19 cellular contexts compared by ENCODE assay signal in the genomic region with DNA sequence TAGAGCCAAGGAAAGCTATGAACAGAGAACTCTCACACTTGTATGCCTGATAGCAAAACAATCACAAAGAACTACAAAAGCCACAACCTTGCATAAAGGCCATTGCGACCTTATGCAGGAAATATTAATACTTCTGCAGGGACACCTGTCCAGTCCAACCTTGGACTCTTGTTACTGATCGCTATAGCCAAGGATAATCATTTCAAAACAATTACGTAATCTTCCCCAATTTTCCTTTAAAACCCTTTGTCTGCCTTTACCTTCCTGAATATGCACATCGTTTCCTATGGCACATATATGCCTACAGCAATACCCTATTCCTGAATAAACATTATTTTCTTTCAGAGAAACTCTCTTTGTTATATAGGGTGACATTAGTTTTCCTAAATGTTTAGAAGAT. TPM values are rescaled to one million over a fixed set of nuclear protein-coding genes. Genes with fewer than 3 reads are reported as not detected.
DNase-seq lines count a peak whose midpoint lies in the region; ATAC-seq, FAIRE-seq and TF ChIP-seq lines count a peak whose summit lies in the region.
"Had no signal": no experiment of that assay in that cellular context is flagged by ENCODE, and none has a peak within 500 bp of the region (broad histone marks: within the 10 kb centered on the region; RNA-seq: fewer than 3 reads in every experiment).

No MANE protein-coding gene starts in this region.

- H3K79me2 ChIP-seq in HepG2 (ENCODE audit: insufficient read depth, low read length) (no peaks in the 10 kb centered on the region), osteoblast (ENCODE audit: insufficient read depth, low read length) (no peaks in the 10 kb centered on the region)

- DNase-seq in HepG2 (ENCODE audit: low spot score), result no peak
- no peak for DNase-seq in right lobe of liver
- DNase-seq in osteoblast (ENCODE audit: insufficient read length, low spot score, missing footprints), result peak; percentile 50
- DNase-seq in hepatic stellate cell (ENCODE audit: low spot score), result no peak
- DNase-seq: AML-193; Caco-2; Calu3; CD4-positive, alpha-beta T cell; CD8-positive, alpha-beta T cell; DMS79 treated with DMSO at 0.1 percent for 48 hours; GF-D8 had no signal

- 34% methylated on average over 4 of the region's 4 CpGs for WGBS in HepG2 (ENCODE audit: low lambda C conversion rate)
- 58% methylated on average over 4 of the region's 4 CpGs for WGBS in right lobe of liver (ENCODE audit: insufficient coverage, low coverage, low lambda C conversion rate, missing lambda C conversion rate)

- ATAC-seq in HepG2 (no peak), right lobe of liver (no peak)
- ATAC-seq: A549; CD8-positive, alpha-beta T cell had no signal

- H4K20me1 ChIP-seq in HepG2 (ENCODE audit: insufficient read depth, low read length) (no peaks in the 10 kb centered on the region), osteoblast (ENCODE audit: insufficient read depth, low read length) (no peaks in the 10 kb centered on the region)
- H4K20me1 ChIP-seq: BLaER1 treated with 17β-estradiol and CSF1 and Interleukin-3, amounts not matched to agents 10 nM and 100 nM had no signal

- H3K27me3 ChIP-seq in HepG2 (ENCODE audit: control insufficient read depth in 1 of 2, insufficient read depth in 2 of 2, low read length in 2 of 2) (no peaks in the 10 kb centered on the region), right lobe of liver (no peaks in the 10 kb centered on the region), osteoblast (ENCODE audit: insufficient read depth, low read length) (no peaks in the 10 kb centered on the region)
- H3K27me3 ChIP-seq: BLaER1 treated with 17β-estradiol and CSF1 and Interleukin-3, amounts not matched to agents 10 nM and 100 nM had no signal

- POLR2A ChIA-PET in HepG2 (lab: Yijun Ruan, JAX), result no interaction called here

- BruUV-seq in HepG2 (replicated peaks; lab: Mats Ljungman, UMichigan), result no TSS peak

- H3K9ac ChIP-seq in HepG2 (ENCODE audit: insufficient read depth, low read depth, low read length), result no peak overlapping the region
- H3K9ac ChIP-seq: BLaER1 treated with 17β-estradiol and CSF1 and Interleukin-3, amounts not matched to agents 10 nM and 100 nM had no signal

- no peak for FAIRE-seq in HepG2 (lab: Jason Lieb, UNC)
- FAIRE-seq: A549, D721Med, G401.6, GM12891, GM19239 had no signal

- H3K4me3 ChIP-seq in HepG2 (replicated peaks in 1 of 3; ENCODE audit: insufficient read depth in 1 of 3, low read depth in 2 of 3, low read length in 3 of 3), result no peak overlapping the region
- H3K4me3 ChIP-seq in right lobe of liver, result no peak overlapping the region
- H3K4me3 ChIP-seq in osteoblast (ENCODE audit: insufficient read depth, low read length), result no peak overlapping the region
- H3K4me3 ChIP-seq: A549; BLaER1 treated with 17β-estradiol and CSF1 and Interleukin-3, amounts not matched to agents 10 nM and 100 nM had no signal

- TF ChIP-seq EP300 in HepG2 (IDR thresholded peaks at IDR 0.05; ENCODE audit: low read depth in 2 of 2, low read length in 2 of 2) (no peak), HepG2 (CRISPR knock-in tag; IDR thresholded peaks at IDR 0.05; ENCODE audit: borderline replicate concordance) (no peak)

- TF ChIP-seq CTCF in HepG2 (CRISPR knock-in tag; IDR thresholded peaks at IDR 0.05) (no peak), right lobe of liver (IDR thresholded peaks at IDR 0.05) (no peak), osteoblast (IDR thresholded peaks at IDR 0.05; ENCODE audit: extremely low read depth, low read depth, low read length) (no peak)

- in situ Hi-C loops in HepG2 (cut with HindIII; ENCODE audit: extremely low pct_ligation_motif_present, low pct_unique_long_range_greater_than_20kb), result no loop called here

- H3K4me1 ChIP-seq in HepG2 (ENCODE audit: insufficient read depth, low read length) (peaks cover 5% of the 10 kb centered on the region; the same call in 1 of the 2 replicates), right lobe of liver (no peaks in the 10 kb centered on the region), osteoblast (ENCODE audit: insufficient read depth, low read length) (no peaks in the 10 kb centered on the region)
- H3K4me1 ChIP-seq: A549, Caco-2 had no signal

- CTCF ChIA-PET in HepG2 (lab: Yijun Ruan, JAX; ENCODE audit: low intra/inter-chr PET ratio, low total read pairs), result no interaction called here

- H3K9me3 ChIP-seq in HepG2 (ENCODE audit: low read length), result no peaks in the 10 kb centered on the region
- no peaks in the 10 kb centered on the region for H3K9me3 ChIP-seq in right lobe of liver
- H3K9me3 ChIP-seq in osteoblast (ENCODE audit: low read depth, low read length), result no peaks in the 10 kb centered on the region
- H3K9me3 ChIP-seq: A549, Caco-2 had no signal

- no peak overlapping the region for H2AFZ ChIP-seq in HepG2 (ENCODE audit: low read length)
- no peak overlapping the region for H2AFZ ChIP-seq in osteoblast (ENCODE audit: low read length)

- intact Hi-C loops in HepG2 (cut with micrococcal nuclease; ENCODE audit: unreplicated experiment) (no loop called here), right lobe of liver (cut with DNase I) (no loop called here)

- H3K4me2 ChIP-seq in HepG2 (ENCODE audit: low read depth, low read length) (no peak overlapping the region), osteoblast (ENCODE audit: insufficient read depth, low read length) (no peak overlapping the region)
- H3K4me2 ChIP-seq: A549; BLaER1 treated with 17β-estradiol and CSF1 and Interleukin-3, amounts not matched to agents 10 nM and 100 nM had no signal

- H3K36me3 ChIP-seq in HepG2 (replicated peaks in 1 of 2; ENCODE audit: control insufficient read depth in 1 of 2, insufficient read depth in 2 of 2, low read length in 2 of 2) (no peaks in the 10 kb centered on the region), right lobe of liver (no peaks in the 10 kb centered on the region), osteoblast (ENCODE audit: insufficient read depth, low read length) (no peaks in the 10 kb centered on the region)
- H3K36me3 ChIP-seq: BLaER1 treated with 17β-estradiol and CSF1 and Interleukin-3, amounts not matched to agents 10 nM and 100 nM had no signal

- TF ChIP-seq RAD21 in HepG2 (CRISPR knock-in tag; IDR thresholded peaks at IDR 0.05), result no peak

- TF ChIP-seq POLR2A in HepG2 (IDR thresholded peaks at IDR 0.05; ENCODE audit: insufficient read depth in 1 of 2, low read depth in 2 of 2, low read length in 2 of 2) (no peak), right lobe of liver (IDR thresholded peaks at IDR 0.05) (no peak)

- H3K27ac ChIP-seq in HepG2 (ENCODE audit: extremely low read length, insufficient read depth, low read length) (no peak overlapping the region), right lobe of liver (no peak overlapping the region), osteoblast (ENCODE audit: low read depth, low read length) (no peak overlapping the region)
- H3K27ac ChIP-seq: 22Rv1; A549; BLaER1 treated with 17β-estradiol and CSF1 and Interleukin-3, amounts not matched to agents 10 nM and 100 nM; C4-2B had no signal

RNA-seq across cellular contexts. Expression of gene PPIL6, which starts 22.8 kb away (rescaled TPM):
- total RNA-seq in HepG2 (2016; rRNA removed; fragmentation: Illumina TruSeq; extraction: Trizol) (0.22 TPM in 1 of 2 replicates, not detected in the other), right lobe of liver (under 1 TPM in 4 of 6 experiments, not detected in 2; 0.12 to 0.42 (median 0.33) TPM), osteoblast (5.3 and 5.8 TPM in 2 replicates)
- total RNA-seq in HepG2 (2016; cell fraction: cytosol; rRNA removed; fragmentation: Illumina TruSeq; extraction: Trizol; ENCODE audit: low read depth), result not detected in 2 replicates
- total RNA-seq in HepG2 (2016; cell fraction: insoluble cytoplasmic fraction; rRNA removed; fragmentation: Illumina TruSeq; extraction: Trizol), result 0.16 and 0.48 TPM in 2 replicates
- 0.19 TPM in 1 of 2 replicates, not detected in the other for total RNA-seq in HepG2 (2016; cell fraction: membrane; rRNA removed; fragmentation: Illumina TruSeq; extraction: Trizol)
- total RNA-seq in HepG2 (2016; cell fraction: nucleus; rRNA removed; fragmentation: Illumina TruSeq; extraction: Trizol), result not detected in 2 replicates
- polyA plus RNA-seq in HepG2 (2011; rRNA removed), result 0.01 and 0.46 TPM in 2 replicates
- 0.05 and 0.12 TPM in 2 replicates for polyA plus RNA-seq in HepG2 (2011; cell fraction: cytosol; rRNA removed)
- polyA plus RNA-seq in HepG2 (2011; cell fraction: nucleus; rRNA removed), result not detected in 2 replicates
- polyA plus RNA-seq in HepG2 (2012), result 0.11 TPM in 1 of 2 replicates, not detected in the other
- polyA plus RNA-seq in HepG2 (2016; cell fraction: cytosol; fragmentation: Illumina TruSeq; extraction: Trizol; ENCODE audit: low read depth), result 0.31 TPM in 1 of 2 replicates, not detected in the other
- not detected in 2 replicates for polyA plus RNA-seq in HepG2 (2016; cell fraction: insoluble cytoplasmic fraction; fragmentation: Illumina TruSeq; extraction: Trizol; ENCODE audit: low read depth)
- 0.13 TPM in 1 of 2 replicates, not detected in the other for polyA plus RNA-seq in HepG2 (2016; cell fraction: membrane; fragmentation: Illumina TruSeq; extraction: Trizol; ENCODE audit: low read depth)
- polyA plus RNA-seq in HepG2 (2016; cell fraction: nucleus; fragmentation: Illumina TruSeq; extraction: Trizol; ENCODE audit: insufficient read depth, low read depth), result not detected in 2 replicates
- polyA minus RNA-seq in HepG2 (2011; rRNA and poly(A)+ RNA removed; ENCODE audit: low replicate concordance), result 0.87 TPM in 1 of 2 replicates, not detected in the other
- not detected in 2 replicates for polyA minus RNA-seq in HepG2 (2011; cell fraction: cytosol; rRNA and poly(A)+ RNA removed)
- polyA minus RNA-seq in HepG2 (2011; cell fraction: nucleus; rRNA and poly(A)+ RNA removed), result not detected in 2 replicates
- total RNA-seq: Caco-2 had no signal

RNA-seq across cellular contexts. Expression of gene SMPD2, which starts 22.9 kb away (rescaled TPM):
- total RNA-seq in HepG2 (2016; rRNA removed; fragmentation: Illumina TruSeq; extraction: Trizol) (6.7 and 10.6 TPM in 2 replicates), right lobe of liver (1 to 10 TPM; 3.2 to 7.7 (median 4.0) TPM), osteoblast (14.8 and 15.0 TPM in 2 replicates)
- total RNA-seq in HepG2 (2016; cell fraction: cytosol; rRNA removed; fragmentation: Illumina TruSeq; extraction: Trizol; ENCODE audit: low read depth), result 4.6 and 5.2 TPM in 2 replicates
- 7.4 and 12.3 TPM in 2 replicates for total RNA-seq in HepG2 (2016; cell fraction: insoluble cytoplasmic fraction; rRNA removed; fragmentation: Illumina TruSeq; extraction: Trizol)
- total RNA-seq in HepG2 (2016; cell fraction: membrane; rRNA removed; fragmentation: Illumina TruSeq; extraction: Trizol), result 8.5 and 8.7 TPM in 2 replicates
- 12.1 and 13.9 TPM in 2 replicates for total RNA-seq in HepG2 (2016; cell fraction: nucleus; rRNA removed; fragmentation: Illumina TruSeq; extraction: Trizol)
- polyA plus RNA-seq in HepG2 (2011; rRNA removed), result 5.9 and 6.9 TPM in 2 replicates
- polyA plus RNA-seq in HepG2 (2011; cell fraction: cytosol; rRNA removed), result 5.0 and 5.8 TPM in 2 replicates
- 15.0 and 17.9 TPM in 2 replicates for polyA plus RNA-seq in HepG2 (2011; cell fraction: nucleus; rRNA removed)
- polyA plus RNA-seq in HepG2 (2012), result 2.4 and 4.1 TPM in 2 replicates
- 5.7 and 6.5 TPM in 2 replicates for polyA plus RNA-seq in HepG2 (2016; cell fraction: cytosol; fragmentation: Illumina TruSeq; extraction: Trizol; ENCODE audit: low read depth)
- polyA plus RNA-seq in HepG2 (2016; cell fraction: insoluble cytoplasmic fraction; fragmentation: Illumina TruSeq; extraction: Trizol; ENCODE audit: low read depth), result 7.1 and 7.3 TPM in 2 replicates
- polyA plus RNA-seq in HepG2 (2016; cell fraction: membrane; fragmentation: Illumina TruSeq; extraction: Trizol; ENCODE audit: low read depth), result 5.9 and 8.0 TPM in 2 replicates
- polyA plus RNA-seq in HepG2 (2016; cell fraction: nucleus; fragmentation: Illumina TruSeq; extraction: Trizol; ENCODE audit: insufficient read depth, low read depth), result 13.1 and 18.5 TPM in 2 replicates
- polyA minus RNA-seq in HepG2 (2011; rRNA and poly(A)+ RNA removed; ENCODE audit: low replicate concordance), result 8.7 and 50.0 TPM in 2 replicates
- 1.8 and 3.3 TPM in 2 replicates for polyA minus RNA-seq in HepG2 (2011; cell fraction: cytosol; rRNA and poly(A)+ RNA removed)
- 15.7 and 21.8 TPM in 2 replicates for polyA minus RNA-seq in HepG2 (2011; cell fraction: nucleus; rRNA and poly(A)+ RNA removed)

RNA-seq across cellular contexts. Expression of gene CD164, which starts 35.4 kb away (rescaled TPM):
- 148 and 222 TPM in 2 replicates for total RNA-seq in HepG2 (2016; rRNA removed; fragmentation: Illumina TruSeq; extraction: Trizol)
- 22.2 and 25.0 TPM in 2 replicates for total RNA-seq in HepG2 (2016; cell fraction: cytosol; rRNA removed; fragmentation: Illumina TruSeq; extraction: Trizol; ENCODE audit: low read depth)
- 152 and 227 TPM in 2 replicates for total RNA-seq in HepG2 (2016; cell fraction: insoluble cytoplasmic fraction; rRNA removed; fragmentation: Illumina TruSeq; extraction: Trizol)
- total RNA-seq in HepG2 (2016; cell fraction: membrane; rRNA removed; fragmentation: Illumina TruSeq; extraction: Trizol), result 57.9 and 68.8 TPM in 2 replicates
- total RNA-seq in HepG2 (2016; cell fraction: nucleus; rRNA removed; fragmentation: Illumina TruSeq; extraction: Trizol), result 217 and 244 TPM in 2 replicates
- polyA plus RNA-seq in HepG2 (2011; rRNA removed), result 257 and 293 TPM in 2 replicates
- 113 and 156 TPM in 2 replicates for polyA plus RNA-seq in HepG2 (2011; cell fraction: cytosol; rRNA removed)
- 72.2 and 82.4 TPM in 2 replicates for polyA plus RNA-seq in HepG2 (2011; cell fraction: nucleus; rRNA removed)
- polyA plus RNA-seq in HepG2 (2012), result 167 and 201 TPM in 2 replicates
- 20.0 and 22.1 TPM in 2 replicates for polyA plus RNA-seq in HepG2 (2016; cell fraction: cytosol; fragmentation: Illumina TruSeq; extraction: Trizol; ENCODE audit: low read depth)
- polyA plus RNA-seq in HepG2 (2016; cell fraction: insoluble cytoplasmic fraction; fragmentation: Illumina TruSeq; extraction: Trizol; ENCODE audit: low read depth), result 148 and 155 TPM in 2 replicates
- polyA plus RNA-seq in HepG2 (2016; cell fraction: membrane; fragmentation: Illumina TruSeq; extraction: Trizol; ENCODE audit: low read depth), result 45.6 and 50.4 TPM in 2 replicates
- 320 and 334 TPM in 2 replicates for polyA plus RNA-seq in HepG2 (2016; cell fraction: nucleus; fragmentation: Illumina TruSeq; extraction: Trizol; ENCODE audit: insufficient read depth, low read depth)
- polyA minus RNA-seq in HepG2 (2011; rRNA and poly(A)+ RNA removed; ENCODE audit: low replicate concordance), result 273 and 666 TPM in 2 replicates
- polyA minus RNA-seq in HepG2 (2011; cell fraction: cytosol; rRNA and poly(A)+ RNA removed), result 269 and 278 TPM in 2 replicates
- polyA minus RNA-seq in HepG2 (2011; cell fraction: nucleus; rRNA and poly(A)+ RNA removed), result 158 and 165 TPM in 2 replicates
- total RNA-seq in right lobe of liver, result 100 to 1,000 TPM; 113 to 173 (median 150) TPM
- total RNA-seq in osteoblast, result 211 and 222 TPM in 2 replicates

RNA-seq across cellular contexts. Expression of gene MICAL1, which starts 37.9 kb away (rescaled TPM):
- 1.9 and 6.9 TPM in 2 replicates for total RNA-seq in HepG2 (2016; rRNA removed; fragmentation: Illumina TruSeq; extraction: Trizol)
- total RNA-seq in HepG2 (2016; cell fraction: cytosol; rRNA removed; fragmentation: Illumina TruSeq; extraction: Trizol; ENCODE audit: low read depth), result 1.1 and 2.9 TPM in 2 replicates
- 2.2 and 7.5 TPM in 2 replicates for total RNA-seq in HepG2 (2016; cell fraction: insoluble cytoplasmic fraction; rRNA removed; fragmentation: Illumina TruSeq; extraction: Trizol)
- total RNA-seq in HepG2 (2016; cell fraction: membrane; rRNA removed; fragmentation: Illumina TruSeq; extraction: Trizol), result 0.87 and 1.4 TPM in 2 replicates
- 10.6 and 12.0 TPM in 2 replicates for total RNA-seq in HepG2 (2016; cell fraction: nucleus; rRNA removed; fragmentation: Illumina TruSeq; extraction: Trizol)
- polyA plus RNA-seq in HepG2 (2011; rRNA removed), result 39.0 and 48.0 TPM in 2 replicates
- polyA plus RNA-seq in HepG2 (2011; cell fraction: cytosol; rRNA removed), result 6.7 and 9.8 TPM in 2 replicates
- 432 and 521 TPM in 2 replicates for polyA plus RNA-seq in HepG2 (2011; cell fraction: nucleus; rRNA removed)
- 10.5 and 18.1 TPM in 2 replicates for polyA plus RNA-seq in HepG2 (2012)
- polyA plus RNA-seq in HepG2 (2016; cell fraction: cytosol; fragmentation: Illumina TruSeq; extraction: Trizol; ENCODE audit: low read depth), result 0.25 and 0.36 TPM in 2 replicates
- 2.0 and 2.3 TPM in 2 replicates for polyA plus RNA-seq in HepG2 (2016; cell fraction: insoluble cytoplasmic fraction; fragmentation: Illumina TruSeq; extraction: Trizol; ENCODE audit: low read depth)
- polyA plus RNA-seq in HepG2 (2016; cell fraction: membrane; fragmentation: Illumina TruSeq; extraction: Trizol; ENCODE audit: low read depth), result 0.81 and 0.95 TPM in 2 replicates
- 40.3 and 54.1 TPM in 2 replicates for polyA plus RNA-seq in HepG2 (2016; cell fraction: nucleus; fragmentation: Illumina TruSeq; extraction: Trizol; ENCODE audit: insufficient read depth, low read depth)
- polyA minus RNA-seq in HepG2 (2011; rRNA and poly(A)+ RNA removed; ENCODE audit: low replicate concordance), result 6.9 and 18.4 TPM in 2 replicates
- 4.7 and 5.5 TPM in 2 replicates for polyA minus RNA-seq in HepG2 (2011; cell fraction: cytosol; rRNA and poly(A)+ RNA removed)
- 36.2 and 38.4 TPM in 2 replicates for polyA minus RNA-seq in HepG2 (2011; cell fraction: nucleus; rRNA and poly(A)+ RNA removed)
- 10 to 100 TPM in 2 of 6 experiments, 1 to 10 TPM in 4; 1.4 to 11.7 (median 5.2) TPM for total RNA-seq in right lobe of liver
- 26.1 and 28.0 TPM in 2 replicates for total RNA-seq in osteoblast
